Comparison of ENCODE assay signal across 4 cellular contexts in genomic region chr15:23846218-23846617, GRCh38.
A peak's percentile ranks its signal among the peaks of the same experiment; 100 is the strongest.
TF ChIP-seq lines count a peak whose summit lies in the region.

No MANE protein-coding gene starts in this region.

TF ChIP-seq in HepG2, 621 proteins besides CTCF, POLR2A, EP300 and RAD21 (continues in another document):
- TF ChIP-seq HMG20A (CRISPR knock-in tag; IDR thresholded peaks at IDR 0.05; ENCODE audit: borderline replicate concordance) (no peak), ZNF430 (CRISPR knock-in tag; IDR thresholded peaks at IDR 0.05) (no peak), ATF5 (CRISPR knock-in tag; IDR thresholded peaks at IDR 0.05; ENCODE audit: low read depth) (no peak), FOXJ3 (CRISPR knock-in tag; IDR thresholded peaks at IDR 0.05; ENCODE audit: borderline replicate concordance) (no peak), ZNF552 (CRISPR knock-in tag; IDR thresholded peaks at IDR 0.05; ENCODE audit: borderline replicate concordance) (no peak), NFE2L2 (IDR thresholded peaks at IDR 0.05; ENCODE audit: low read length) (peak; percentile 35; the same call in 1 of the 2 replicates), MAFK (conservative IDR thresholded peaks at IDR 0.05 in 1 of 2, IDR thresholded peaks at IDR 0.05 in 1 of 2; ENCODE audit: low read length in 2 of 2) (peak; percentile 67 to 84; a peak in 3 of 4 replicates), PBX3 (CRISPR knock-in tag; IDR thresholded peaks at IDR 0.05; ENCODE audit: borderline replicate concordance) (no peak), STAT5B (CRISPR knock-in tag; IDR thresholded peaks at IDR 0.05) (no peak), THRA (CRISPR knock-in tag; IDR thresholded peaks at IDR 0.05; ENCODE audit: borderline replicate concordance) (no peak), TOE1 (CRISPR knock-in tag; IDR thresholded peaks at IDR 0.05) (no peak), MAFF (IDR thresholded peaks at IDR 0.05; ENCODE audit: low read depth, low read length) (peak; percentile 76), ZNF333 (CRISPR knock-in tag; IDR thresholded peaks at IDR 0.05; ENCODE audit: borderline replicate concordance) (no peak), BRD4 (CRISPR knock-in tag; IDR thresholded peaks at IDR 0.05) (no peak)

TF ChIP-seq in A549, 52 proteins besides CTCF, POLR2A, EP300 and RAD21:
- TF ChIP-seq MAFK (IDR thresholded peaks at IDR 0.05; ENCODE audit: partially characterized antibody), result peak; percentile 89
- TF ChIP-seq MYC (IDR thresholded peaks at IDR 0.05; ENCODE audit: borderline replicate concordance, low read length), result no peak

TF ChIP-seq in IMR-90, 13 proteins besides CTCF, POLR2A, EP300 and RAD21:
- TF ChIP-seq USF2 (IDR thresholded peaks at IDR 0.05; ENCODE audit: low read depth, low read length) (no peak), MAFK (IDR thresholded peaks at IDR 0.05; ENCODE audit: low read depth, low read length) (peak; percentile 70)

TF ChIP-seq in K562, 482 proteins besides CTCF, POLR2A, EP300 and RAD21:
- TF ChIP-seq C11orf30 (IDR thresholded peaks at IDR 0.05; ENCODE audit: low read depth) (peak; percentile 48; the same call in 1 of the 2 replicates), ATF7 (IDR thresholded peaks at IDR 0.05) (no peak), MAFK (IDR thresholded peaks at IDR 0.05; ENCODE audit: low read length) (peak; percentile 29; the same call in 1 of the 2 replicates), MAFF (IDR thresholded peaks at IDR 0.05; ENCODE audit: low read length) (peak; percentile 53), WHSC1 (IDR thresholded peaks at IDR 0.05; ENCODE audit: low read length) (no peak), ZNF316 (IDR thresholded peaks at IDR 0.05) (peak; percentile 73), TAL1 (IDR thresholded peaks at IDR 0.05) (no peak), KDM5B (IDR thresholded peaks at IDR 0.05; ENCODE audit: insufficient replicate concordance, low read depth, low read length) (no peak), MAFG (tag; conservative IDR thresholded peaks at IDR 0.05) (peak; percentile 42), ZSCAN32 (CRISPR knock-in tag; IDR thresholded peaks at IDR 0.05) (no peak)
